Comparison of ENCODE assay signal across 32 cellular contexts in genomic region chr16:35170610-35171009, GRCh38.
"Had no signal": no experiment of that assay in that cellular context is flagged by ENCODE, and none has a peak within 500 bp of the region (broad histone marks: within the 10 kb centered on the region; RNA-seq: fewer than 3 reads in every experiment).

No MANE protein-coding gene starts in this region.

- H3K4me3 ChIP-seq: adrenal gland, ascending aorta, body of pancreas, breast epithelium, cardiac muscle cell had no signal

- H3K9me3 ChIP-seq: adrenal gland, body of pancreas had no signal

- DNase-seq: activated effector memory CD4-positive, alpha-beta T cell treated with anti-CD3 and anti-CD28 coated beads, Interleukin-2, amount 50 U/mL, for 16 hours; activated effector memory CD4-positive, alpha-beta T cell treated with Interleukin-2 at 50 U/mL for 16 hours; activated gamma-delta T cell; activated gamma-delta T cell treated with Interleukin-2 at 50 U/mL for 16 hours; activated naive CD4-positive, alpha-beta T cell; activated naive CD4-positive, alpha-beta T cell treated with anti-CD3 and anti-CD28 coated beads for 36 hours; activated naive CD4-positive, alpha-beta T cell treated with anti-CD3 and anti-CD28 coated beads, Interleukin-2, amount 10 ng/mL, durations not matched to agents 7 days and 5 days; activated naive CD4-positive, alpha-beta T cell treated with anti-CD3 and anti-CD28 coated beads, Interleukin-2, amount 50 U/mL, for 16 hours; activated naive CD4-positive, alpha-beta T cell treated with Interleukin-2 at 50 U/mL for 16 hours; activated naive CD8-positive, alpha-beta T cell treated with anti-CD3 and anti-CD28 coated beads for 36 hours; activated naive CD8-positive, alpha-beta T cell treated with anti-CD3 and anti-CD28 coated beads, Interleukin-2, amount 10 ng/mL, durations not matched to agents 7 days and 5 days; activated naive CD8-positive, alpha-beta T cell treated with anti-CD3 and anti-CD28 coated beads, Interleukin-2, amount 50 U/mL, for 24 hours; activated T-cell treated with anti-CD3 and anti-CD28 coated beads, Interleukin-2, amount 50 U/mL, for 24 hours; activated T-cell treated with anti-CD3 and anti-CD28 coated beads, Interleukin-2, amount 50 U/mL, for 4 hours; activated T-cell treated with anti-CD3 and anti-CD28 coated beads, Interleukin-2, amount 50 U/mL, for 48 hours; activated T-cell treated with anti-CD3 and anti-CD28 coated beads, Interleukin-2, amount 50 U/mL, for 72 hours; amniotic stem cell; amygdala; anterior cingulate cortex; body of pancreas; brain microvascular endothelial cell; caudate nucleus; central memory CD4-positive, alpha-beta T cell; cerebellar nuclear complex had no signal

- ATAC-seq: activated naive CD4-positive, alpha-beta T cell treated with anti-CD3 and anti-CD28 coated beads, Interleukin-2, amount 50 U/mL, for 72 hours; activated naive CD8-positive, alpha-beta T cell treated with anti-CD3 and anti-CD28 coated beads, Interleukin-2, amount 50 U/mL, for 24 hours; activated T-cell treated with anti-CD3 and anti-CD28 coated beads, Interleukin-2, amount 50 U/mL, for 4 hours; activated T-cell treated with anti-CD3 and anti-CD28 coated beads, Interleukin-2, amount 50 U/mL, for 72 hours; activated T-helper 17 cell treated with anti-CD3 and anti-CD28 coated beads, Interleukin-2, amount 50 U/mL, for 72 hours; body of pancreas had no signal

- H3K4me1 ChIP-seq: adrenal gland, ascending aorta, body of pancreas, breast epithelium had no signal

- H3K27me3 ChIP-seq: adrenal gland, ascending aorta, body of pancreas, brain microvascular endothelial cell, breast epithelium, cardiac muscle cell had no signal

- FAIRE-seq: astrocyte, bronchial epithelial cell had no signal

- H3K27ac ChIP-seq: adrenal gland, ascending aorta, body of pancreas, brain microvascular endothelial cell, breast epithelium, cardiac muscle cell had no signal

- H3K36me3 ChIP-seq: adrenal gland, ascending aorta, brain microvascular endothelial cell, breast epithelium, cardiac muscle cell had no signal
